Comparison of ENCODE assay signal across 20 cellular contexts in genomic region chr6:112244428-112244827, GRCh38. TPM values are rescaled to one million over a fixed set of nuclear protein-coding genes. Genes with fewer than 3 reads are reported as not detected.
DNase-seq lines count a peak whose midpoint lies in the region; ATAC-seq and TF ChIP-seq lines count a peak whose summit lies in the region.
"Had no signal": no experiment of that assay in that cellular context is flagged by ENCODE, and none has a peak within 500 bp of the region (broad histone marks: within the 10 kb centered on the region; RNA-seq: fewer than 3 reads in every experiment).

No MANE protein-coding gene starts in this region.

- H3K4me3 ChIP-seq in left ventricle myocardium inferior (peak overlapping the region; percentile 19), gastroesophageal sphincter (peak overlapping the region; percentile 22 to 24), vagina (peak overlapping the region in 1 of 2 donors; percentile 31)
- H3K4me3 ChIP-seq: GM12878 had no signal

- peak overlapping the region; percentile 98 for H3K27ac ChIP-seq in left ventricle myocardium inferior (replicated peaks)
- H3K27ac ChIP-seq in gastroesophageal sphincter = peak overlapping the region; percentile 86 to 96 (median 95)
- H3K27ac ChIP-seq in vagina = peak overlapping the region; percentile 72
- H3K27ac ChIP-seq: VCaP had no signal

- TF ChIP-seq CTCF in left ventricle myocardium inferior (IDR thresholded peaks at IDR 0.05; ENCODE audit: borderline replicate concordance) = no peak
- no peak for TF ChIP-seq CTCF in gastroesophageal sphincter (IDR thresholded peaks at IDR 0.05)
- TF ChIP-seq CTCF in vagina (IDR thresholded peaks at IDR 0.05) = no peak

- peaks cover 92% of the 10 kb centered on the region for H3K4me1 ChIP-seq in left ventricle myocardium inferior
- peaks cover 35 to 97% (median 48%) of the 10 kb centered on the region in 3 donors for H3K4me1 ChIP-seq in gastroesophageal sphincter
- peaks cover 48% of the 10 kb centered on the region for H3K4me1 ChIP-seq in vagina

- ATAC-seq in left cardiac atrium (no peak), gastroesophageal sphincter (no peak), sciatic nerve (peak; percentile 25), HG03457 (IDR thresholded peaks at IDR 0.05; ENCODE audit: unreplicated experiment) (no peak)
- ATAC-seq: activated T-helper 17 cell treated with anti-CD3 and anti-CD28 coated beads, Interleukin-2, amount 50 U/mL, for 72 hours; GM12878; naive thymus-derived CD4-positive, alpha-beta T cell had no signal

- 12 to 32% methylated on average over 5 of the region's 5 CpGs for WGBS in gastroesophageal sphincter (ENCODE audit: low coverage in 1 of 2), 2 donors

- H3K9me3 ChIP-seq in left ventricle myocardium inferior (replicated peaks) = no peaks in the 10 kb centered on the region
- no peaks in the 10 kb centered on the region for H3K9me3 ChIP-seq in gastroesophageal sphincter
- H3K9me3 ChIP-seq in vagina = no peaks in the 10 kb centered on the region

- H3K36me3 ChIP-seq in left ventricle myocardium inferior (peaks cover 2% of the 10 kb centered on the region), gastroesophageal sphincter (peaks cover 0 to 3% of the 10 kb centered on the region in 2 donors), vagina (no peaks in the 10 kb centered on the region)

- DNase-seq in left ventricle myocardium inferior (no peak), left cardiac atrium (no peak), sciatic nerve (ENCODE audit: low spot score) (no peak), vagina (ENCODE audit: extremely low spot score in 2 of 2) (no peak)
- no peak for DNase-seq in stimulated activated CD4-positive, alpha-beta T cell treated with anti-CD3 and anti-CD28 coated beads, Interleukin-4, amount 100 ng/mL, for 24 hours
- DNase-seq in stimulated activated CD4-positive, alpha-beta T cell treated with anti-CD3 and anti-CD28 coated beads, Interleukin-4, amount 100 ng/mL, for 4 hours = no peak
- DNase-seq: ACHN; amniotic stem cell; CD8-positive, alpha-beta memory T cell; HCEC 1CT; naive thymus-derived CD4-positive, alpha-beta T cell; NCI-H1048; NCI-H2171; NCI-H82; stimulated activated CD4-positive, alpha-beta T cell treated with anti-CD3 and anti-CD28 coated beads, Interleukin-1b, Interleukin-23, amount 100 ng/mL, for 48 hours had no signal

- TF ChIP-seq EP300 in gastroesophageal sphincter (IDR thresholded peaks at IDR 0.05) = no peak

- H3K27me3 ChIP-seq in left ventricle myocardium inferior (ENCODE audit: low read depth) (no peaks in the 10 kb centered on the region), gastroesophageal sphincter (no peaks in the 10 kb centered on the region), vagina (no peaks in the 10 kb centered on the region)

- intact Hi-C loops in left ventricle myocardium inferior (cut with micrococcal nuclease) = no loop called here
- intact Hi-C loops in left cardiac atrium (cut with DNase I) = no loop called here
- intact Hi-C loops in sciatic nerve (cut with DNase I) = no loop called here
- intact Hi-C loops in vagina (cut with DNase I) = no loop called here

- TF ChIP-seq POLR2A in gastroesophageal sphincter (IDR thresholded peaks at IDR 0.05) = no peak
- TF ChIP-seq POLR2A in vagina (IDR thresholded peaks at IDR 0.05) = no peak

RNA-seq across cellular contexts. Expression of gene LAMA4, which starts 9.9 kb away (rescaled TPM):
- total RNA-seq in left ventricle myocardium inferior = 103 TPM
- 10 to 100 TPM; 63.7 to 87.8 TPM for total RNA-seq in left cardiac atrium
- 100 to 1,000 TPM; 240 to 305 (median 265) TPM for total RNA-seq in gastroesophageal sphincter
- total RNA-seq in sciatic nerve = 332 TPM
- 56.5 TPM for total RNA-seq in vagina
- total RNA-seq: activated T-helper 17 cell treated with anti-CD3 and anti-CD28 coated beads, Interleukin-2, amount 50 U/mL, for 72 hours; CD8-positive, alpha-beta memory T cell; naive thymus-derived CD4-positive, alpha-beta T cell had no signal
